ENCODE assay signal across 8 cellular contexts in genomic region chr7:116511552-116512523, GRCh38. TPM values are rescaled to one million over a fixed set of nuclear protein-coding genes. Genes with fewer than 3 reads are reported as not detected.
A peak's percentile ranks its signal among the peaks of the same experiment; 100 is the strongest.
DNase-seq lines count a peak whose midpoint lies in the region; ATAC-seq and TF ChIP-seq lines count a peak whose summit lies in the region.

No MANE protein-coding gene starts in this region.

- no peaks in the 10 kb centered on the region for H3K36me3 ChIP-seq in GM23338 (ENCODE audit: insufficient read depth)
- peaks cover 0 to 2% of the 10 kb centered on the region in 2 donors for H3K36me3 ChIP-seq in stomach smooth muscle (ENCODE audit: control insufficient read depth in 2 of 2, insufficient read depth in 2 of 2, low read length in 2 of 2)

- no peaks in the 10 kb centered on the region for H3F3A ChIP-seq in GM23338 (replicated peaks; ENCODE audit: low read depth)

- peak overlapping the region; percentile 7 to 43 for H3K9ac ChIP-seq in stomach smooth muscle (ENCODE audit: low read length in 2 of 2)

- H2AFZ ChIP-seq in GM23338: peak overlapping the region; percentile 85

- H3K27me3 Mint-ChIP-seq in GM23338 (ENCODE audit: insufficient read depth, low read depth, poor library complexity) (peaks cover 2% of the 10 kb centered on the region), progenitor cell of endocrine pancreas (peaks cover 5% of the 10 kb centered on the region)
- H3K27me3 Mint-ChIP-seq in activated T-helper 17 cell treated with anti-CD3 and anti-CD28 coated beads, Interleukin-2, amount 50 U/mL, for 72 hours: peaks cover 21% of the 10 kb centered on the region

- H3K4me1 ChIP-seq in GM23338 (ENCODE audit: insufficient read depth) (peaks cover 9% of the 10 kb centered on the region), stomach smooth muscle (ENCODE audit: control insufficient read depth, insufficient read depth, low read length) (no peaks in the 10 kb centered on the region)

- no peak for ATAC-seq in GM23338
- ATAC-seq in activated T-helper 17 cell treated with anti-CD3 and anti-CD28 coated beads, Interleukin-2, amount 50 U/mL, for 72 hours (replicated peaks): peak; percentile 87

- H3K27me3 ChIP-seq in GM23338 (ENCODE audit: insufficient read depth) (no peaks in the 10 kb centered on the region), stomach smooth muscle (ENCODE audit: control insufficient read depth in 1 of 2, insufficient read depth in 2 of 2, low read length in 2 of 2) (no peaks in the 10 kb centered on the region)

- no peaks in the 10 kb centered on the region for H3K9me3 Mint-ChIP-seq in GM23338
- no peaks in the 10 kb centered on the region for H3K9me3 Mint-ChIP-seq in activated T-helper 17 cell treated with anti-CD3 and anti-CD28 coated beads, Interleukin-2, amount 50 U/mL, for 72 hours
- no peaks in the 10 kb centered on the region for H3K9me3 Mint-ChIP-seq in progenitor cell of endocrine pancreas (ENCODE audit: low read depth)

- H3K9me3 ChIP-seq in stomach smooth muscle (ENCODE audit: control insufficient read depth in 2 of 2, low read length in 2 of 2): no peaks in the 10 kb centered on the region

- no peak overlapping the region for H3K4me3 Mint-ChIP-seq in GM23338
- peak overlapping the region; percentile 78 for H3K4me3 Mint-ChIP-seq in activated T-helper 17 cell treated with anti-CD3 and anti-CD28 coated beads, Interleukin-2, amount 50 U/mL, for 72 hours
- no peak overlapping the region for H3K4me3 Mint-ChIP-seq in progenitor cell of endocrine pancreas (ENCODE audit: low read depth)

- H3K27ac Mint-ChIP-seq in GM23338 (no peak overlapping the region), progenitor cell of endocrine pancreas (no peak overlapping the region)
- peak overlapping the region; percentile 18 for H3K27ac Mint-ChIP-seq in activated T-helper 17 cell treated with anti-CD3 and anti-CD28 coated beads, Interleukin-2, amount 50 U/mL, for 72 hours

- H3K9me2 ChIP-seq in GM23338 (ENCODE audit: insufficient read depth): no peaks in the 10 kb centered on the region

- H3K27ac ChIP-seq in GM23338 (ENCODE audit: low read depth) (no peak overlapping the region), stomach smooth muscle (ENCODE audit: low read length) (peak overlapping the region; percentile 77)

- H4K20me1 ChIP-seq in GM23338 (replicated peaks; ENCODE audit: insufficient read depth): no peaks in the 10 kb centered on the region

- H3K4me3 ChIP-seq in GM23338 (no peak overlapping the region), stomach smooth muscle (ENCODE audit: low read length in 2 of 2) (peak overlapping the region; percentile 35 to 71)

- H3K79me2 ChIP-seq in GM23338 (replicated peaks; ENCODE audit: insufficient read depth): no peaks in the 10 kb centered on the region

- H3K4me1 Mint-ChIP-seq in GM23338: peaks cover 15% of the 10 kb centered on the region
- H3K4me1 Mint-ChIP-seq in activated T-helper 17 cell treated with anti-CD3 and anti-CD28 coated beads, Interleukin-2, amount 50 U/mL, for 72 hours: peaks cover 13% of the 10 kb centered on the region
- peaks cover 15% of the 10 kb centered on the region for H3K4me1 Mint-ChIP-seq in progenitor cell of endocrine pancreas (ENCODE audit: low read depth)

- TF ChIP-seq CTCF in GM23338 (conservative IDR thresholded peaks at IDR 0.05; ENCODE audit: low read depth in 2 of 2) (no peak), progenitor cell of endocrine pancreas (IDR thresholded peaks at IDR 0.05; ENCODE audit: unreplicated experiment) (no peak)

- H3K36me3 Mint-ChIP-seq in GM23338 (ENCODE audit: low read depth) (no peaks in the 10 kb centered on the region), progenitor cell of endocrine pancreas (ENCODE audit: insufficient read depth) (peaks cover 3% of the 10 kb centered on the region)
- no peaks in the 10 kb centered on the region for H3K36me3 Mint-ChIP-seq in activated T-helper 17 cell treated with anti-CD3 and anti-CD28 coated beads, Interleukin-2, amount 50 U/mL, for 72 hours (ENCODE audit: low read depth)

- no peak overlapping the region for H3K4me2 ChIP-seq in GM23338

- peak; percentile 7 for DNase-seq in SIG-M5 treated with dmso at 0.1 percent for 504 hours (lab: John Stamatoyannopoulos, UW; ENCODE audit: unreplicated experiment)
- no peak for DNase-seq in SIG-M5 (lab: John Stamatoyannopoulos, UW)
- DNase-seq in GM23338 (ENCODE audit: low spot score): no peak
- peak; percentile 90 for DNase-seq in LHCN-M2 (ENCODE audit: low read depth)
- peak; percentile 14 for DNase-seq in hepatic stellate cell (ENCODE audit: low spot score)
- DNase-seq in progenitor cell of endocrine pancreas (ENCODE audit: low spot score, unreplicated experiment): no peak

TF ChIP-seq in GM23338, 12 proteins besides CTCF, POLR2A, EP300 and RAD21 (continues in another document):
- TF ChIP-seq ZNF331 (CRISPR knock-in tag; IDR thresholded peaks at IDR 0.05; ENCODE audit: low read depth) (no peak), JUNB (IDR thresholded peaks at IDR 0.05; ENCODE audit: unreplicated experiment) (no peak), EZH2phosphoT487 (IDR thresholded peaks at IDR 0.05; ENCODE audit: unreplicated experiment) (no peak), CREB1 (CRISPR knock-in tag; IDR thresholded peaks at IDR 0.05; ENCODE audit: low read depth) (no peak), POLR2AphosphoS5 (IDR thresholded peaks at IDR 0.05; ENCODE audit: low read depth) (no peak), STAT1 (IDR thresholded peaks at IDR 0.05; ENCODE audit: unreplicated experiment) (no peak), ETS1 (IDR thresholded peaks at IDR 0.05) (no peak), NANOG (IDR thresholded peaks at IDR 0.05; ENCODE audit: borderline replicate concordance) (no peak)

RNA-seq across cellular contexts. Expression of gene CAV2, which starts 12.3 kb away (rescaled TPM):
- total RNA-seq in GM23338 (2014; rRNA removed; shearing (Covaris generic)): 3.5 and 6.6 TPM in 2 replicates
- polyA plus RNA-seq in GM23338 (2016; fragmentation: Nextera tagmentation; extraction: Ambion mirVana): 4.2 and 5.4 TPM in 2 replicates
- 259 and 316 TPM in 2 replicates for total RNA-seq in LHCN-M2 (2014; rRNA removed)
- polyA plus RNA-seq in LHCN-M2 (2012): 255 TPM
- under 1 TPM in 1 of 2 donors, not detected in 1; 0.42 TPM for total RNA-seq in activated T-helper 17 cell treated with anti-CD3 and anti-CD28 coated beads, Interleukin-2, amount 50 U/mL, for 72 hours
- 9.4 and 9.9 TPM in 2 replicates for total RNA-seq in progenitor cell of endocrine pancreas

RNA-seq across cellular contexts. Expression of gene CAV1, which starts 13.0 kb away (rescaled TPM):
- 16.0 and 22.5 TPM in 2 replicates for total RNA-seq in GM23338 (2014; rRNA removed; shearing (Covaris generic))
- 16.0 and 21.1 TPM in 2 replicates for polyA plus RNA-seq in GM23338 (2016; fragmentation: Nextera tagmentation; extraction: Ambion mirVana)
- 1,409 and 1,463 TPM in 2 replicates for total RNA-seq in LHCN-M2 (2014; rRNA removed)
- 1,281 TPM for polyA plus RNA-seq in LHCN-M2 (2012)
- 1 to 10 TPM in 1 of 2 donors, not detected in 1; 1.2 TPM for total RNA-seq in activated T-helper 17 cell treated with anti-CD3 and anti-CD28 coated beads, Interleukin-2, amount 50 U/mL, for 72 hours
- total RNA-seq in progenitor cell of endocrine pancreas: 0.84 TPM in 2 replicates

Comparison
In these comparisons a context has a peak if more than half of its experiments do, and no peak if none do; other contexts are left out.
1. DNase-seq: peak in SIG-M5 treated with dmso at 0.1 percent for 504 hours (single experiment), LHCN-M2 (single experiment) and hepatic stellate cell (single experiment); none in SIG-M5 (single experiment), GM23338 (single experiment) and progenitor cell of endocrine pancreas (single experiment).
2. RNA of gene CAV2, which starts 12.3 kb away (total RNA-seq): 259 to 316 TPM in LHCN-M2; 9.4 to 9.9 TPM in progenitor cell of endocrine pancreas, 3.5 to 6.6 TPM in GM23338 and 0.42 TPM in activated T-helper 17 cell treated with anti-CD3 and anti-CD28 coated beads, Interleukin-2, amount 50 U/mL, for 72 hours; every median in the first group is over 10 times any median in the second.
3. RNA of gene CAV1, which starts 13.0 kb away (total RNA-seq): 1,409 to 1,463 TPM in LHCN-M2; 16.0 to 22.5 TPM in GM23338, 1.2 TPM in activated T-helper 17 cell treated with anti-CD3 and anti-CD28 coated beads, Interleukin-2, amount 50 U/mL, for 72 hours and 0.84 TPM in progenitor cell of endocrine pancreas; every median in the first group is over 10 times any median in the second.